ENCODE assay signal across 1 cellular context in the genomic region with DNA sequence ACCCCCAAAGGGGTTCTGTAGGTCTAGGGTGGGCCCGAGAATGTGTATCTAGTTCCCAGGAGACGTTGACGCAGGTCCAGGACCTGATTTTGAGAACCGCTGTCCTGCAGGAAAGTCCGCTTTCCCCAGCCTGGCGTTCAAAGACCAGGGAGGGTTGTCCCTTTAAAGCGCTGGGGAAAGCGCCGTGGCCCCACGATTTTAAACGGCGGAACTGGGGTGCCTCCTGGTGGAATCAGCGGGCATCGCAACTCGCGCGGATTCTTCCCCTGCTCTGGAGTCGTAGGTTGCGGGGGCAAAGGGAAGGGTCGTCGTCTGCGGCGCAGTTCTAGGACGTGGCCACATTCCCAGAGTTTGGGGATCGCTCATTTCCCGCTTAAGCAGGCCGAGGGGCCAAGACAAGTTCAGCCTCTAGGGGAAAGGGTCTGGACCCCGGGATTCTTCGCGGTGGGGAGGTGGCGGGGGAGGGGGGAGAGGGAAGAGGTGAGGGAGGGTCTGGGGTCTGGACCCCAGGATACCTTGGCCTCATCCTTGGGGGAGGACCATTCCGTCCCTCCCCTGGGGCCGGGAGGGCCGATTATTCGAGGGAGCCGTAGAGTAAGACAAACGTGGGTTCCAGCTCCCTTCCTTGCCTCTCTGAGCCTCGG.
TF ChIP-seq lines count a peak whose summit lies in the region.

No MANE protein-coding gene starts in this region.

TF ChIP-seq in SK-N-SH treated with all-trans-retinoic acid at 6 μM for 48 hours, 23 proteins besides CTCF, POLR2A, EP300 and RAD21 (continued from another document):
- TF ChIP-seq TCF4 (CRISPR knock-in tag; IDR thresholded peaks at IDR 0.05; ENCODE audit: borderline replicate concordance) (no peak), ZNF8 (CRISPR knock-in tag; IDR thresholded peaks at IDR 0.05) (no peak), OSR1 (CRISPR knock-in tag; IDR thresholded peaks at IDR 0.05) (no peak), ESRRG (CRISPR knock-in tag; IDR thresholded peaks at IDR 0.05) (no peak), GLIS3 (CRISPR knock-in tag; IDR thresholded peaks at IDR 0.05) (no peak)
- TF ChIP-seq, protein P1, sequence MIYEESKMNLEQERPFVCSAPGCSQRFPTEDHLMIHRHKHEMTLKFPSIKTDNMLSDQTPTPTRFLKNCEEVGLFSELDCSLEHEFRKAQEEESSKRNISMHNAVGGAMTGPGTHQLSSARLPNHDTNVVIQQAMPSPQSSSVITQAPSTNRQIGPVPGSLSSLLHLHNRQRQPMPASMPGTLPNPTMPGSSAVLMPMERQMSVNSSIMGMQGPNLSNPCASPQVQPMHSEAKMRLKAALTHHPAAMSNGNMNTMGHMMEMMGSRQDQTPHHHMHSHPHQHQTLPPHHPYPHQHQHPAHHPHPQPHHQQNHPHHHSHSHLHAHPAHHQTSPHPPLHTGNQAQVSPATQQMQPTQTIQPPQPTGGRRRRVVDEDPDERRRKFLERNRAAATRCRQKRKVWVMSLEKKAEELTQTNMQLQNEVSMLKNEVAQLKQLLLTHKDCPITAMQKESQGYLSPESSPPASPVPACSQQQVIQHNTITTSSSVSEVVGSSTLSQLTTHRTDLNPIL (CRISPR knock-in tag; IDR thresholded peaks at IDR 0.05; ENCODE audit: low read depth), result no peak
